Comparison of ENCODE assay signal across 25 cellular contexts in the genomic region with DNA sequence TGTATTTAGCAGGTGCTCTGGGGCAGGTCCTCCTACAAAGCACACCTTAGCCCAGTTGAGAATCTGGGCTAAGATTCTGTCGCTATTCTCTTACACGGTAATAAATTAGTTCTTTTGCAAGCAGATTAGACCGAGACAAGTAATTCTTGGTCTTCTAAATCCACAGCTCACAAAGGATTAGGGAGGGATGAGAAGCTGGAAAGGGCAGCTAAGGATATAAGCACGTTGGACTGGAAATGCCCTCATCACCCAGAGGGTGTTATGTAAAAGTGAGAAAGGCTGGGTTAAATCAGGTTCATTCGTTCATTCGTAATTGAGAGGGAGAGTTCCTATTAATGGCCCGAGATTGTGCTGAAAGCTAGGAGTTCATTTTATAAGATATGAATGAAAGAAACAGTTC.
"Had no signal": no experiment of that assay in that cellular context is flagged by ENCODE, and none has a peak within 500 bp of the region (broad histone marks: within the 10 kb centered on the region; RNA-seq: fewer than 3 reads in every experiment).

No MANE protein-coding gene starts in this region.

- H3K9me3 ChIP-seq: esophagus muscularis mucosa, heart right ventricle, right lobe of liver, thoracic aorta had no signal

- ATAC-seq: heart right ventricle; right lobe of liver; stimulated activated effector memory CD8-positive, alpha-beta T cell treated with anti-CD3 and anti-CD28 coated beads, Interleukin-12 subunit alpha, Interleukin-12 subunit beta, amount 100 ng/mL, for 72 hours had no signal

- H3K27ac ChIP-seq: brain microvascular endothelial cell, esophagus muscularis mucosa, heart right ventricle, right lobe of liver, skin epidermis, VCaP had no signal

- H3K4me1 ChIP-seq: right lobe of liver had no signal

- DNase-seq: activated CD4-positive, alpha-beta memory T cell treated with anti-CD3 and anti-CD28 coated beads, Interleukin-2, amount 10 ng/mL, durations not matched to agents 7 days and 5 days; activated CD4-positive, alpha-beta T cell treated with anti-CD3 and anti-CD28 coated beads, Interleukin-2, amount 10 ng/mL, durations not matched to agents 24 days and 14 days; activated CD4-positive, CD25-positive, alpha-beta regulatory T cell treated with anti-CD3 and anti-CD28 coated beads, Interleukin-2, amount 50 U/mL, for 72 hours; activated CD8-positive, alpha-beta memory T cell treated with anti-CD3 and anti-CD28 coated beads, Interleukin-2, amount 50 U/mL, for 48 hours; activated naive CD8-positive, alpha-beta T cell treated with anti-CD3 and anti-CD28 coated beads, Interleukin-2, amount 10 ng/mL, durations not matched to agents 7 days and 5 days; amniotic stem cell; brain microvascular endothelial cell; cortex of kidney; foreskin melanocyte; heart right ventricle; naive B cell; posterior cingulate gyrus; right lobe of liver; stimulated activated CD4-positive, alpha-beta T cell treated with anti-CD3 and anti-CD28 coated beads, Interleukin-12 subunit alpha, Interleukin-12 subunit beta, amount 100 ng/mL, for 4 hours; stimulated activated CD4-positive, alpha-beta T cell treated with anti-CD3 and anti-CD28 coated beads, Interleukin-4, amount 100 ng/mL, for 24 hours; T-helper 9 cell; trophoblast cell had no signal

- H3K36me3 ChIP-seq: brain microvascular endothelial cell, esophagus muscularis mucosa, right lobe of liver, thoracic aorta had no signal

- H3K27me3 ChIP-seq: brain microvascular endothelial cell, esophagus muscularis mucosa, heart right ventricle, right lobe of liver had no signal

- FAIRE-seq: astrocyte, endothelial cell of umbilical vein, TTC549 had no signal

- H3K4me3 ChIP-seq: esophagus muscularis mucosa, heart right ventricle, right lobe of liver, skin epidermis, thoracic aorta had no signal
